1 cellular context compared by ENCODE assay signal in the genomic region with DNA sequence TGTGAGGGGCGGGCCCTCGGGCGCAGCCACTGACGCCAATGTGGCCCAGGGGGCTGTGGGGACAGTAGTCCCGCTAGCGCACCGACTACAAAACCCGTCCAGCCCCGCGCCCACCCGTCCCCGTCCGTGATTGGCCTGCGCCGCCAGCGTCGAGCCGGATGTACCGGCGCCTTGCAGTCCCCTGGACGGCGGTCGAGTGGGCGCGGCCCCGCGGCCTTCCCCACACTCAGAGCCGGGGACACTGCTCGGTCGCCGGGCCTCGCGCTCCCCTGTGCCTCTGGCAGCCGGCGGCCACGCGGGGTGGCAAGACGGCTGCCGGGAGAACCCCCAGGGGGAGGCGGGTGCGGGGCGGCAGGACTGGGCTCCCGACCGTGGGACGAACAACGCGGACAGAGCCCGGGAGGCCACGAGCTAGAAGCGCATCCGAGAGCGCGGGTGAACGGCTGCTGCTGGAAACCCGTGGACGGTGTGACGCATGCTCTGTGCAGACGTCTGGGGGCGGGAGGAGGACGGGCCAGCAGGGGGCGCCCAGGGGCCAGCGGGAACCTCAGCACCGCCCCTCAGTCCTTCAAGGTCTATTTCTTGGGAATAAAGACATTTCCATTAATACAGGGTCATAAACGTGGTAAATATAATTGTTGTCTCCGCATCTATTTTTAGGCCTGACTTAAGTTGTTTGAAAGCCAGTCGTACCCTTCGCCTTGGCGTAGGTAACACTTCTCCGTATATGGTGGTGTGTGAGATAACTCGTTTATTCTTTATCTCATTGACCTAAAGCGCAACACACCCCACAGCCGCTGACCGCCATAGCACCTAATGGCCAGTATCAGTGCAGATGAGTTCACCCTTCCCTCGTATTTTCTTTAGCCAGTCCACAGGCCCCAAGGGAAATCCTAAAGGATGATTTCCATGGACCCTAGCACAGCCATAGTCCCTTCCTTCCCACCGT.
TF ChIP-seq lines count a peak whose summit lies in the region.

No MANE protein-coding gene starts in this region.

TF ChIP-seq in K562, 482 proteins besides CTCF, POLR2A, EP300 and RAD21 (continued from another document and continues in another):
- TF ChIP-seq, protein P1, sequence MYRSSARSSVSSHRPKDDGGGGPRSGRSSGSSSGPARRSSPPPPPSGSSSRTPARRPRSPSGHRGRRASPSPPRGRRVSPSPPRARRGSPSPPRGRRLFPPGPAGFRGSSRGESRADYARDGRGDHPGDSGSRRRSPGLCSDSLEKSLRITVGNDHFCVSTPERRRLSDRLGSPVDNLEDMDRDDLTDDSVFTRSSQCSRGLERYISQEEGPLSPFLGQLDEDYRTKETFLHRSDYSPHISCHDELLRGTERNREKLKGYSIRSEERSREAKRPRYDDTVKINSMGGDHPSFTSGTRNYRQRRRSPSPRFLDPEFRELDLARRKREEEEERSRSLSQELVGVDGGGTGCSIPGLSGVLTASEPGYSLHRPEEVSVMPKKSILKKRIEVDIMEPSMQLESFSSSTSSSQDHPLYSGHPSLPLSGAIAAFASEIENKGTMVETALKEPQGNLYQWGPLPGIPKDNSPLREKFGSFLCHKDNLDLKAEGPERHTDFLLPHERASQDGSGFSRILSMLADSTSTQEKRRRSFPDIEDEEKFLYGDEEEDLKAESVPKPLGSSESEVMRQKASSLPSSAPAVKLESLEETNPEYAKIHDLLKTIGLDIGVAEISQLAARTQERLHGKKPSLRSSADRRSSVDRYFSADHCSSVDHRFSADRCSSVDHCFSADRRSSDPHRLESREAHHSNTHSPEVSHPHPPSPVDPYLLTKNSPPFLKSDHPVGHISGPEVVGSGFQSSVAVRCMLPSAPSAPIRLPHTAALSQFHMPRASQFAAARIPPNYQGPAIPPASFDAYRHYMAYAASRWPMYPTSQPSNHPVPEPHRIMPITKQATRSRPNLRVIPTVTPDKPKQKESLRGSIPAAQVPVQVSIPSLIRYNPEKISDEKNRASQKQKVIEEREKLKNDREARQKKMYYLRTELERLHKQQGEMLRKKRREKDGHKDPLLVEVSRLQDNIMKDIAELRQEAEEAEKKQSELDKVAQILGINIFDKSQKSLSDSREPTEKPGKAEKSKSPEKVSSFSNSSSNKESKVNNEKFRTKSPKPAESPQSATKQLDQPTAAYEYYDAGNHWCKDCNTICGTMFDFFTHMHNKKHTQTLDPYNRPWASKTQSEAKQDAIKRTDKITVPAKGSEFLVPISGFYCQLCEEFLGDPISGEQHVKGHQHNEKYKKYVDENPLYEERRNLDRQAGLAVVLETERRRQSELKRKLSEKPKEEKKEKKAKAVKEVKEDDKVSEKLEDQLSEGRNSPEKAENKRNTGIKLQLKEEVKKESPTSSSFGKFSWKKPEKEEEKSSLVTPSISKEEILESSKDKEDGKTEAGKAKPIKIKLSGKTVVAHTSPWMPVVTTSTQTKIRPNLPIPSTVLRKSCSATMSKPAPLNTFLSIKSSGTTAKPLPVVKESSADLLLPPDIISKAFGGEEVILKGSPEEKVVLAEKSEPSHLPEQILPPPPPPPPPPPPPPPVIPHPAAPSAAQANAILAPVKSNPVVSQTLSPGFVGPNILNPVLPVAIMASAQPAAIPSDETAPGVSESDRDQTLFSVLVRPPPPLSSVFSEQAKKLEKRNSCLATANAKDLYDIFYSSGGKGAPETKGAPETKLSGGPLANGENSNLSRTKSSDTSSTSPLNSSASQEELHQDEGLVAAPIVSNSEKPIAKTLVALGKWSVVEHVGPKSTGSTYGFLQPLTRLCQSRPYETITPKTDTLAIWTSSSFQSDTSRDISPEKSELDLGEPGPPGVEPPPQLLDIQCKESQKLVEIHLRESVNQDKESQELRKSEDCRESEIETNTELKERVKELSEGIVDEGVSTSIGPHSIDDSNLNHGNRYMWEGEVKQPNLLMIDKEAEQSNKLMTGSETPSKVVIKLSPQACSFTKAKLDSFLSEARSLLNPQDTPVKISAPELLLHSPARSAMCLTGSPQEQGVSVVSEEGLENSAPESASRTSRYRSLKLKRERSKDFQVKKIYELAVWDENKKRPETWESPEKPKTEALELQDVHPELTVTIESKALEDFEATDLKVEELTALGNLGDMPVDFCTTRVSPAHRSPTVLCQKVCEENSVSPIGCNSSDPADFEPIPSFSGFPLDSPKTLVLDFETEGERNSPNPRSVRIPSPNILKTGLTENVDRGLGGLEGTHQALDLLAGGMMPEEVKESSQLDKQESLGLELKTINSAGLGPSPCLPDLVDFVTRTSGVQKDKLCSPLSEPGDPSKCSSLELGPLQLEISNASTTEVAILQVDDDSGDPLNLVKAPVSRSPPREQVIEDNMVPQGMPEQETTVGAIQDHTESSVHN (IDR thresholded peaks at IDR 0.05; ENCODE audit: borderline replicate concordance in 1 of 2, low read depth in 1 of 2), result no peak
- peak; percentile 69; the same call in 1 of the 2 replicates for TF ChIP-seq POLR2AphosphoS5 (IDR thresholded peaks at IDR 0.05; ENCODE audit: control insufficient read depth, insufficient read depth, low read depth, low read length)
- TF ChIP-seq KAT2B (IDR thresholded peaks at IDR 0.05; ENCODE audit: low read depth, low read length), result no peak
- TF ChIP-seq, protein P2, sequence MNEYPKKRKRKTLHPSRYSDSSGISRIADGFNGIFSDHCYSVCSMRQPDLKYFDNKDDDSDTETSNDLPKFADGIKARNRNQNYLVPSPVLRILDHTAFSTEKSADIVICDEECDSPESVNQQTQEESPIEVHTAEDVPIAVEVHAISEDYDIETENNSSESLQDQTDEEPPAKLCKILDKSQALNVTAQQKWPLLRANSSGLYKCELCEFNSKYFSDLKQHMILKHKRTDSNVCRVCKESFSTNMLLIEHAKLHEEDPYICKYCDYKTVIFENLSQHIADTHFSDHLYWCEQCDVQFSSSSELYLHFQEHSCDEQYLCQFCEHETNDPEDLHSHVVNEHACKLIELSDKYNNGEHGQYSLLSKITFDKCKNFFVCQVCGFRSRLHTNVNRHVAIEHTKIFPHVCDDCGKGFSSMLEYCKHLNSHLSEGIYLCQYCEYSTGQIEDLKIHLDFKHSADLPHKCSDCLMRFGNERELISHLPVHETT (CRISPR knock-in tag; conservative IDR thresholded peaks at IDR 0.05 in 1 of 2, IDR thresholded peaks at IDR 0.05 in 1 of 2), result peak in 1 of 2 experiments; percentile 94; a peak in 2 of 4 replicates
- TF ChIP-seq, protein P3, sequence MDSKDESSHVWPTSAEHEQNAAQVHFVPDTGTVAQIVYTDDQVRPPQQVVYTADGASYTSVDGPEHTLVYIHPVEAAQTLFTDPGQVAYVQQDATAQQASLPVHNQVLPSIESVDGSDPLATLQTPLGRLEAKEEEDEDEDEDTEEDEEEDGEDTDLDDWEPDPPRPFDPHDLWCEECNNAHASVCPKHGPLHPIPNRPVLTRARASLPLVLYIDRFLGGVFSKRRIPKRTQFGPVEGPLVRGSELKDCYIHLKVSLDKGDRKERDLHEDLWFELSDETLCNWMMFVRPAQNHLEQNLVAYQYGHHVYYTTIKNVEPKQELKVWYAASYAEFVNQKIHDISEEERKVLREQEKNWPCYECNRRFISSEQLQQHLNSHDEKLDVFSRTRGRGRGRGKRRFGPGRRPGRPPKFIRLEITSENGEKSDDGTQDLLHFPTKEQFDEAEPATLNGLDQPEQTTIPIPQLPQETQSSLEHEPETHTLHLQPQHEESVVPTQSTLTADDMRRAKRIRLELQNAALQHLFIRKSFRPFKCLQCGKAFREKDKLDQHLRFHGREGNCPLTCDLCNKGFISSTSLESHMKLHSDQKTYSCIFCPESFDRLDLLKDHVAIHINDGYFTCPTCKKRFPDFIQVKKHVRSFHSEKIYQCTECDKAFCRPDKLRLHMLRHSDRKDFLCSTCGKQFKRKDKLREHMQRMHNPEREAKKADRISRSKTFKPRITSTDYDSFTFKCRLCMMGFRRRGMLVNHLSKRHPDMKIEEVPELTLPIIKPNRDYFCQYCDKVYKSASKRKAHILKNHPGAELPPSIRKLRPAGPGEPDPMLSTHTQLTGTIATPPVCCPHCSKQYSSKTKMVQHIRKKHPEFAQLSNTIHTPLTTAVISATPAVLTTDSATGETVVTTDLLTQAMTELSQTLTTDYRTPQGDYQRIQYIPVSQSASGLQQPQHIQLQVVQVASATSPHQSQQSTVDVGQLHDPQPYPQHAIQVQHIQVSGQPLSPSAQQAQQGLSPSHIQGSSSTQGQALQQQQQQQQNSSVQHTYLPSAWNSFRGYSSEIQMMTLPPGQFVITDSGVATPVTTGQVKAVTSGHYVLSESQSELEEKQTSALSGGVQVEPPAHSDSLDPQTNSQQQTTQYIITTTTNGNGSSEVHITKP (IDR thresholded peaks at IDR 0.05; ENCODE audit: partially characterized antibody), result peak; percentile 67
- TF ChIP-seq ZNF445 (CRISPR knock-in tag; IDR thresholded peaks at IDR 0.05; ENCODE audit: low read depth), result no peak
- no peak for TF ChIP-seq FOS (IDR thresholded peaks at IDR 0.05; ENCODE audit: extremely low read depth, insufficient read length)
- TF ChIP-seq, protein P4, sequence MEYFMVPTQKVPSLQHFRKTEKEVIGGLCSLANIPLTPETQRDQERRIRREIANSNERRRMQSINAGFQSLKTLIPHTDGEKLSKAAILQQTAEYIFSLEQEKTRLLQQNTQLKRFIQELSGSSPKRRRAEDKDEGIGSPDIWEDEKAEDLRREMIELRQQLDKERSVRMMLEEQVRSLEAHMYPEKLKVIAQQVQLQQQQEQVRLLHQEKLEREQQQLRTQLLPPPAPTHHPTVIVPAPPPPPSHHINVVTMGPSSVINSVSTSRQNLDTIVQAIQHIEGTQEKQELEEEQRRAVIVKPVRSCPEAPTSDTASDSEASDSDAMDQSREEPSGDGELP (CRISPR knock-in tag; IDR thresholded peaks at IDR 0.05; ENCODE audit: borderline replicate concordance), result no peak
- no peak for TF ChIP-seq ZC3H4 (CRISPR knock-in tag; IDR thresholded peaks at IDR 0.05; ENCODE audit: borderline replicate concordance)
- no peak for TF ChIP-seq SETDB1 (IDR thresholded peaks at IDR 0.05; ENCODE audit: low read length)
- no peak for TF ChIP-seq GATA2 (CRISPR knock-in tag; IDR thresholded peaks at IDR 0.05)
- TF ChIP-seq MEIS2 (IDR thresholded peaks at IDR 0.05; ENCODE audit: partially characterized antibody), result no peak
- no peak for TF ChIP-seq ZNF583 (CRISPR knock-in tag; IDR thresholded peaks at IDR 0.05)
- TF ChIP-seq TAF1 (IDR thresholded peaks at IDR 0.05; ENCODE audit: control insufficient read depth, extremely low read depth, insufficient read depth, low read length, severe bottlenecking), result peak; percentile 60
- TF ChIP-seq ZNF184 (CRISPR knock-in tag; IDR thresholded peaks at IDR 0.05), result no peak
- no peak for TF ChIP-seq XRCC3 (IDR thresholded peaks at IDR 0.05)
- no peak for TF ChIP-seq ELF2 (CRISPR knock-in tag; IDR thresholded peaks at IDR 0.05)
- TF ChIP-seq NFRKB (IDR thresholded peaks at IDR 0.05; ENCODE audit: low read depth), result no peak; the same call in none of the 2 replicates
- TF ChIP-seq YBX1 (IDR thresholded peaks at IDR 0.05), result no peak
- TF ChIP-seq SRSF3 (IDR thresholded peaks at IDR 0.05; ENCODE audit: insufficient read depth, low read length), result 0 out of 2 replicates have a peak, but pooled peaks have one; percentile 78
- no peak for TF ChIP-seq LEF1 (IDR thresholded peaks at IDR 0.05)
- TF ChIP-seq ZNF76 (CRISPR knock-in tag; IDR thresholded peaks at IDR 0.05; ENCODE audit: borderline replicate concordance), result no peak
- TF ChIP-seq KDM1A (IDR thresholded peaks at IDR 0.05), result peak; percentile 24 to 37; a peak in 1 of 4 replicates
- no peak; a peak in 2 of 4 replicates for TF ChIP-seq TBL1XR1 (IDR thresholded peaks at IDR 0.05; ENCODE audit: low read length in 2 of 2)
- no peak for TF ChIP-seq SMAD2 (IDR thresholded peaks at IDR 0.05; ENCODE audit: low read depth, low read length)
- peak; percentile 84 for TF ChIP-seq GABPB1 (CRISPR knock-in tag; IDR thresholded peaks at IDR 0.05)
- no peak for TF ChIP-seq ZNF41 (CRISPR knock-in tag; conservative IDR thresholded peaks at IDR 0.05)
- peak; percentile 75 for TF ChIP-seq ELF1 (tag; IDR thresholded peaks at IDR 0.05)
- TF ChIP-seq, protein P5, sequence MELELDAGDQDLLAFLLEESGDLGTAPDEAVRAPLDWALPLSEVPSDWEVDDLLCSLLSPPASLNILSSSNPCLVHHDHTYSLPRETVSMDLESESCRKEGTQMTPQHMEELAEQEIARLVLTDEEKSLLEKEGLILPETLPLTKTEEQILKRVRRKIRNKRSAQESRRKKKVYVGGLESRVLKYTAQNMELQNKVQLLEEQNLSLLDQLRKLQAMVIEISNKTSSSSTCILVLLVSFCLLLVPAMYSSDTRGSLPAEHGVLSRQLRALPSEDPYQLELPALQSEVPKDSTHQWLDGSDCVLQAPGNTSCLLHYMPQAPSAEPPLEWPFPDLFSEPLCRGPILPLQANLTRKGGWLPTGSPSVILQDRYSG (tag; conservative IDR thresholded peaks at IDR 0.05; ENCODE audit: low read depth), result no peak
- TF ChIP-seq, protein P6, sequence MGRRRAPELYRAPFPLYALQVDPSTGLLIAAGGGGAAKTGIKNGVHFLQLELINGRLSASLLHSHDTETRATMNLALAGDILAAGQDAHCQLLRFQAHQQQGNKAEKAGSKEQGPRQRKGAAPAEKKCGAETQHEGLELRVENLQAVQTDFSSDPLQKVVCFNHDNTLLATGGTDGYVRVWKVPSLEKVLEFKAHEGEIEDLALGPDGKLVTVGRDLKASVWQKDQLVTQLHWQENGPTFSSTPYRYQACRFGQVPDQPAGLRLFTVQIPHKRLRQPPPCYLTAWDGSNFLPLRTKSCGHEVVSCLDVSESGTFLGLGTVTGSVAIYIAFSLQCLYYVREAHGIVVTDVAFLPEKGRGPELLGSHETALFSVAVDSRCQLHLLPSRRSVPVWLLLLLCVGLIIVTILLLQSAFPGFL (CRISPR knock-in tag; IDR thresholded peaks at IDR 0.05), result no peak
- TF ChIP-seq FOXJ2 (tag; IDR thresholded peaks at IDR 0.05), result peak; percentile 85
